1 cellular context compared by ENCODE assay signal in the genomic region with DNA sequence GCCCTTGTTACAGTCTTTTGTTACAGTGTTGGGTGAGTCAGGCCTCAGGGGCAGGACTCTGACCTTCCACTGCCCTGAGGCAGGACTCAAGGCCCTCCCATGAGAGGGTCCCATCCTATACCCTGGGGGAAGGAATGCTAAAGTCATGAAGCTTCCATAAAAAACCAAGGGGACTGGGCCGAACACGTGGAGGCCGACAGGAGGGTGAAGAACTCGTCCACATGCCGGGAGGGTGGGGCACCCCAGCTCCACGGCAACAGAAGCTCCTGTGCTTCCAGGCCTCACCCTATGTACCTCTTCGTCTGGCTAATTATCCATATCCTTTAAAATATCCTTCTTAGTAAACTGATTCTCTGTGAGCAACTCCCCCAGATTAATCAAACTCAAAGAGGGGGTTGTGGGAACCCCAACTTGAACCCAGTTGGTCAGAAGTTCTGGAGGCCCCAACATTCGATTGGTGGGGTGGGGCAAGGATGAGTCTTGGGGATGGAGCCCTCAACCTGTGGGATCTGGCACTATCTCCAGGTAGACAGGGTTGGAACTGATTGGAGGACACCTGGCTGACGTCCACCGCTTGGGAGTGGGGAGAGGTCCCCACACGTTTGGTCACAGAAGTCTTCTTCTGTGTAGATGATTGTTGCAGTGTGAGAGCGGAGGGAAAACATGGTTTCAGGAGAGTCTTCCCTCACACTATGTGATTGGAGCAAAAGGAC.
TF ChIP-seq lines count a peak whose summit lies in the region.

No MANE protein-coding gene starts in this region.

TF ChIP-seq in HepG2, 621 proteins besides CTCF, POLR2A, EP300 and RAD21:
- TF ChIP-seq CCAR2 (optimal IDR thresholded peaks at IDR 0.05; ENCODE audit: low read depth, low read length) (no peak), GZF1 (CRISPR knock-in tag; IDR thresholded peaks at IDR 0.05) (no peak), MAF1 (CRISPR knock-in tag; IDR thresholded peaks at IDR 0.05; ENCODE audit: borderline replicate concordance) (no peak), XBP1 (CRISPR knock-in tag; IDR thresholded peaks at IDR 0.05) (no peak), TCF12 (IDR thresholded peaks at IDR 0.05) (no peak), TCF12 (CRISPR knock-in tag; IDR thresholded peaks at IDR 0.05) (no peak)
- TF ChIP-seq, protein P1, sequence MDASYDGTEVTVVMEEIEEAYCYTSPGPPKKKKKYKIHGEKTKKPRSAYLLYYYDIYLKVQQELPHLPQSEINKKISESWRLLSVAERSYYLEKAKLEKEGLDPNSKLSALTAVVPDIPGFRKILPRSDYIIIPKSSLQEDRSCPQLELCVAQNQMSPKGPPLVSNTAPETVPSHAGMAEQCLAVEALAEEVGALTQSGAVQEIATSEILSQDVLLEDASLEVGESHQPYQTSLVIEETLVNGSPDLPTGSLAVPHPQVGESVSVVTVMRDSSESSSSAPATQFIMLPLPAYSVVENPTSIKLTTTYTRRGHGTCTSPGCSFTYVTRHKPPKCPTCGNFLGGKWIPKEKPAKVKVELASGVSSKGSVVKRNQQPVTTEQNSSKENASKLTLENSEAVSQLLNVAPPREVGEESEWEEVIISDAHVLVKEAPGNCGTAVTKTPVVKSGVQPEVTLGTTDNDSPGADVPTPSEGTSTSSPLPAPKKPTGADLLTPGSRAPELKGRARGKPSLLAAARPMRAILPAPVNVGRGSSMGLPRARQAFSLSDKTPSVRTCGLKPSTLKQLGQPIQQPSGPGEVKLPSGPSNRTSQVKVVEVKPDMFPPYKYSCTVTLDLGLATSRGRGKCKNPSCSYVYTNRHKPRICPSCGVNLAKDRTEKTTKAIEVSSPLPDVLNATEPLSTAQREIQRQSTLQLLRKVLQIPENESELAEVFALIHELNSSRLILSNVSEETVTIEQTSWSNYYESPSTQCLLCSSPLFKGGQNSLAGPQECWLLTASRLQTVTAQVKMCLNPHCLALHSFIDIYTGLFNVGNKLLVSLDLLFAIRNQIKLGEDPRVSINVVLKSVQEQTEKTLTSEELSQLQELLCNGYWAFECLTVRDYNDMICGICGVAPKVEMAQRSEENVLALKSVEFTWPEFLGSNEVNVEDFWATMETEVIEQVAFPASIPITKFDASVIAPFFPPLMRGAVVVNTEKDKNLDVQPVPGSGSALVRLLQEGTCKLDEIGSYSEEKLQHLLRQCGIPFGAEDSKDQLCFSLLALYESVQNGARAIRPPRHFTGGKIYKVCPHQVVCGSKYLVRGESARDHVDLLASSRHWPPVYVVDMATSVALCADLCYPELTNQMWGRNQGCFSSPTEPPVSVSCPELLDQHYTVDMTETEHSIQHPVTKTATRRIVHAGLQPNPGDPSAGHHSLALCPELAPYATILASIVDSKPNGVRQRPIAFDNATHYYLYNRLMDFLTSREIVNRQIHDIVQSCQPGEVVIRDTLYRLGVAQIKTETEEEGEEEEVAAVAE (CRISPR knock-in tag; IDR thresholded peaks at IDR 0.05; ENCODE audit: borderline replicate concordance): no peak
- TF ChIP-seq, protein P2, sequence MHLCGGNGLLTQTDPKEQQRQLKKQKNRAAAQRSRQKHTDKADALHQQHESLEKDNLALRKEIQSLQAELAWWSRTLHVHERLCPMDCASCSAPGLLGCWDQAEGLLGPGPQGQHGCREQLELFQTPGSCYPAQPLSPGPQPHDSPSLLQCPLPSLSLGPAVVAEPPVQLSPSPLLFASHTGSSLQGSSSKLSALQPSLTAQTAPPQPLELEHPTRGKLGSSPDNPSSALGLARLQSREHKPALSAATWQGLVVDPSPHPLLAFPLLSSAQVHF (CRISPR knock-in tag; IDR thresholded peaks at IDR 0.05): no peak
